8 cellular contexts compared by ENCODE assay signal in the genomic region with DNA sequence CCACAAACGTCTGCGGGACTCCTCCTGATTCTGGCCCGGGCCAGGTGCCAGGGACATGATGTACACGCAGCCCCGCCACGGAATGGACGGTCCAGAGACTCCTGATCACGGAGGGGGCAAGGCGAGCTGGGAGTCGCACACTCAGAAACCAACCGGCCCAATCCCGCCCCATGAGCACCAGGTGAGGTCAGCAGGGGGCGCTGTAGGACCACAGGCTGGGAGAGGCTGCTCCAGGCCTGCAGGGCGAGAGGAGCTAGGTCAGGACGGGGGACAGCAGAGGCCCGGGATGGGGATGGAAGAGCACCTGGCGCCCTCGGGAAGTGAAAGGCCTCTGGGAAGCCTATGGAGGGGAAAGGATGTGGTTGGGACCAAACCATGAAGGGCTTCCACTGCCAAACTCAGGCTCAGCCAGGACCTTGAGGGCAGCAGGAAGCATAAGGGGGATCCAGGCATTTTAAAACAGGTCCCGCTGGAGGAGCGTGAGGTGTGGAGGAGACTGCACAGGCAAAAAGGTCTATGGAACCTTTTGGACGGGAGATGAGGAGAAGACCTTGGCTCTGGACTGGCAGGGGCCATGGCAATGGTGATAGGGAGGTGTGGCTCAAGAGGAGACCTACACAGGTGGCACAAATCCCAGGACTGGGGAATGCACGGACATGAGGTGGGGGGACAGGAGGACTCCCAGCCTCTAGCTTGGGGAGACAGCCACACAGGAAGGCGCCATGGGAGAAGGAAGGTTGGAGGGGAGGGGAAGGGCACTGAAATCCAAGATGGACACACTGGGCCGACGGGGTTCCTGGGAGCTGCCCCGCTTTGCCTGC.
A peak's percentile ranks its signal among the peaks of the same experiment; 100 is the strongest.
DNase-seq lines count a peak whose midpoint lies in the region; ATAC-seq and TF ChIP-seq lines count a peak whose summit lies in the region.

No MANE protein-coding gene starts in this region.

- H3K4me3 ChIP-seq in epithelial cell of esophagus (ENCODE audit: low read length) = no peak overlapping the region

- no peaks in the 10 kb centered on the region for H3K9me3 Mint-ChIP-seq in activated CD8-positive, alpha-beta memory T cell treated with anti-CD3 and anti-CD28 coated beads, Interleukin-2, amount 10 ng/mL, durations not matched to agents 7 days and 5 days (ENCODE audit: low read depth)
- no peaks in the 10 kb centered on the region for H3K9me3 Mint-ChIP-seq in naive B cell
- H3K9me3 Mint-ChIP-seq in stimulated activated effector memory CD8-positive, alpha-beta T cell treated with anti-CD3 and anti-CD28 coated beads, Interleukin-12 subunit alpha, Interleukin-12 subunit beta, amount 100 ng/mL, for 72 hours = no peaks in the 10 kb centered on the region

- CTCF ChIA-PET in activated CD8-positive, alpha-beta memory T cell treated with anti-CD3 and anti-CD28 coated beads, Interleukin-2, amount 10 ng/mL, durations not matched to agents 7 days and 5 days (lab: Charles Lee) = interaction anchor here (0.6 to 2.7 kb wide), 18 partner anchors 9 to 588 kb away, joined by 3 to 77 read pairs (median 3); no protein-coding TSS in a partner anchor

- ATAC-seq in GM19035 (IDR thresholded peaks at IDR 0.05; ENCODE audit: unreplicated experiment) = peak; percentile 84
- peak; percentile 94 for ATAC-seq in HG03442 (IDR thresholded peaks at IDR 0.05; ENCODE audit: unreplicated experiment)
- ATAC-seq in activated CD8-positive, alpha-beta memory T cell treated with anti-CD3 and anti-CD28 coated beads, Interleukin-2, amount 10 ng/mL, durations not matched to agents 7 days and 5 days = peak; percentile 91
- peak; percentile 61 to 66 for ATAC-seq in naive B cell (ENCODE audit: low read depth in 2 of 2)
- peak; percentile 81 for ATAC-seq in stimulated activated effector memory CD8-positive, alpha-beta T cell treated with anti-CD3 and anti-CD28 coated beads, Interleukin-12 subunit alpha, Interleukin-12 subunit beta, amount 100 ng/mL, for 72 hours

- peaks cover 5% of the 10 kb centered on the region for H3K4me1 Mint-ChIP-seq in activated CD8-positive, alpha-beta memory T cell treated with anti-CD3 and anti-CD28 coated beads, Interleukin-2, amount 10 ng/mL, durations not matched to agents 7 days and 5 days
- peaks cover 0 to 6% (median 0%) of the 10 kb centered on the region in 3 donors for H3K4me1 Mint-ChIP-seq in naive B cell
- H3K4me1 Mint-ChIP-seq in stimulated activated effector memory CD8-positive, alpha-beta T cell treated with anti-CD3 and anti-CD28 coated beads, Interleukin-12 subunit alpha, Interleukin-12 subunit beta, amount 100 ng/mL, for 72 hours = peaks cover 6% of the 10 kb centered on the region

- H3K27ac Mint-ChIP-seq in activated CD8-positive, alpha-beta memory T cell treated with anti-CD3 and anti-CD28 coated beads, Interleukin-2, amount 10 ng/mL, durations not matched to agents 7 days and 5 days = no peak overlapping the region
- H3K27ac Mint-ChIP-seq in naive B cell = no peak overlapping the region
- no peak overlapping the region for H3K27ac Mint-ChIP-seq in stimulated activated effector memory CD8-positive, alpha-beta T cell treated with anti-CD3 and anti-CD28 coated beads, Interleukin-12 subunit alpha, Interleukin-12 subunit beta, amount 100 ng/mL, for 72 hours

- no peaks in the 10 kb centered on the region for H3K36me3 Mint-ChIP-seq in activated CD8-positive, alpha-beta memory T cell treated with anti-CD3 and anti-CD28 coated beads, Interleukin-2, amount 10 ng/mL, durations not matched to agents 7 days and 5 days
- H3K36me3 Mint-ChIP-seq in naive B cell = no peaks in the 10 kb centered on the region
- peaks cover 6% of the 10 kb centered on the region for H3K36me3 Mint-ChIP-seq in stimulated activated effector memory CD8-positive, alpha-beta T cell treated with anti-CD3 and anti-CD28 coated beads, Interleukin-12 subunit alpha, Interleukin-12 subunit beta, amount 100 ng/mL, for 72 hours

- no peaks in the 10 kb centered on the region for H3K27me3 Mint-ChIP-seq in activated CD8-positive, alpha-beta memory T cell treated with anti-CD3 and anti-CD28 coated beads, Interleukin-2, amount 10 ng/mL, durations not matched to agents 7 days and 5 days
- no peaks in the 10 kb centered on the region for H3K27me3 Mint-ChIP-seq in naive B cell

- DNase-seq in AML-193 (lab: John Stamatoyannopoulos, UW) (peak; percentile 8 to 19), NCI-H82 treated with DMSO at 0.1 percent for 48 hours (lab: John Stamatoyannopoulos, UW; ENCODE audit: unreplicated experiment) (peak; percentile 31), epithelial cell of esophagus (ENCODE audit: low read depth) (peak; percentile 64), naive B cell (peak; percentile 54)
- peak; percentile 78 for DNase-seq in activated CD8-positive, alpha-beta memory T cell treated with anti-CD3 and anti-CD28 coated beads, Interleukin-2, amount 10 ng/mL, durations not matched to agents 7 days and 5 days
- peak; percentile 71 to 86 for DNase-seq in stimulated activated effector memory CD8-positive, alpha-beta T cell treated with anti-CD3 and anti-CD28 coated beads, Interleukin-12 subunit alpha, Interleukin-12 subunit beta, amount 100 ng/mL, for 72 hours (ENCODE audit: low spot score in 2 of 2)

- no peak overlapping the region for H3K4me3 Mint-ChIP-seq in activated CD8-positive, alpha-beta memory T cell treated with anti-CD3 and anti-CD28 coated beads, Interleukin-2, amount 10 ng/mL, durations not matched to agents 7 days and 5 days
- no peak overlapping the region for H3K4me3 Mint-ChIP-seq in naive B cell
- H3K4me3 Mint-ChIP-seq in stimulated activated effector memory CD8-positive, alpha-beta T cell treated with anti-CD3 and anti-CD28 coated beads, Interleukin-12 subunit alpha, Interleukin-12 subunit beta, amount 100 ng/mL, for 72 hours = no peak overlapping the region

- TF ChIP-seq CTCF in epithelial cell of esophagus (IDR thresholded peaks at IDR 0.05; ENCODE audit: insufficient read depth, low read depth, low read length, missing control alignments) = peak; percentile 73

Comparison
In these comparisons a context has a peak if more than half of its experiments do, and no peak if none do; other contexts are left out.
1. DNase-seq: peak in every context shown above with its lines; median percentile 78 in stimulated activated effector memory CD8-positive, alpha-beta T cell treated with anti-CD3 and anti-CD28 coated beads, Interleukin-12 subunit alpha, Interleukin-12 subunit beta, amount 100 ng/mL, for 72 hours; 78 in activated CD8-positive, alpha-beta memory T cell treated with anti-CD3 and anti-CD28 coated beads, Interleukin-2, amount 10 ng/mL, durations not matched to agents 7 days and 5 days; 64 in epithelial cell of esophagus; 54 in naive B cell; 31 in NCI-H82 treated with DMSO at 0.1 percent for 48 hours; 14 in AML-193.